In genomic region chr19:14629557-14629956, GRCh38 we compare ENCODE assay signal across 1 cellular context.
TF ChIP-seq lines count a peak whose summit lies in the region.

No MANE protein-coding gene starts in this region.

TF ChIP-seq in HepG2, 621 proteins besides CTCF, POLR2A, EP300 and RAD21:
- TF ChIP-seq RNF2 (conservative IDR thresholded peaks at IDR 0.05; ENCODE audit: low read depth) (no peak), RBAK (CRISPR knock-in tag; IDR thresholded peaks at IDR 0.05) (peak; percentile 63; the same call in 1 of the 2 replicates)
TF ChIP-seq in HepG2: peak in this region for 1.
